Comparison of ENCODE assay signal across 2 cellular contexts in genomic region chr11:117249571-117249970, GRCh38.
TF ChIP-seq lines count a peak whose summit lies in the region.

No MANE protein-coding gene starts in this region.

TF ChIP-seq in HepG2, 621 proteins besides CTCF, POLR2A, EP300 and RAD21:
- TF ChIP-seq ZNF24 (IDR thresholded peaks at IDR 0.05) (0 out of 2 replicates have a peak, but pooled peaks have one; percentile 30), NFE2L2 (IDR thresholded peaks at IDR 0.05; ENCODE audit: low read length) (no peak)

TF ChIP-seq in GM12878, 131 proteins besides CTCF, POLR2A, EP300 and RAD21:
- TF ChIP-seq MTA3 (IDR thresholded peaks at IDR 0.05; ENCODE audit: borderline replicate concordance, low read length): no peak
- no peak for TF ChIP-seq GATAD2B (conservative IDR thresholded peaks at IDR 0.05; ENCODE audit: low read depth)
